In genomic region chr11:40168461-40168860, GRCh38 we compare ENCODE assay signal across 1 cellular context.
TF ChIP-seq lines count a peak whose summit lies in the region.

No MANE protein-coding gene starts in this region.

TF ChIP-seq in SK-N-SH, 30 proteins besides CTCF, POLR2A, EP300 and RAD21 (continued from another document):
- TF ChIP-seq USF1 (IDR thresholded peaks at IDR 0.05; ENCODE audit: borderline replicate concordance, low read depth) (no peak), RXRA (IDR thresholded peaks at IDR 0.05; ENCODE audit: borderline replicate concordance, low read depth) (no peak), MEF2A (IDR thresholded peaks at IDR 0.05; ENCODE audit: borderline replicate concordance, low read depth) (no peak)
